ENCODE assay signal across 2 cellular contexts in genomic region chr18:13137939-13138821, GRCh38.
TF ChIP-seq lines count a peak whose summit lies in the region.

No MANE protein-coding gene starts in this region.

TF ChIP-seq in GM12878, 131 proteins besides CTCF, POLR2A, EP300 and RAD21 (continued from another document and continues in another):
- no peak for TF ChIP-seq CEBPZ (IDR thresholded peaks at IDR 0.05; ENCODE audit: low read depth, low read length)
- no peak for TF ChIP-seq PAX8 (IDR thresholded peaks at IDR 0.05)
- TF ChIP-seq BMI1 (IDR thresholded peaks at IDR 0.05; ENCODE audit: borderline replicate concordance) = no peak
- TF ChIP-seq ZNF207 (IDR thresholded peaks at IDR 0.05; ENCODE audit: borderline replicate concordance) = no peak
- TF ChIP-seq BCL11A (IDR thresholded peaks at IDR 0.05; ENCODE audit: low read depth, low read length) = no peak
- 0 out of 2 replicates have a peak, but pooled peaks have one; percentile 21 for TF ChIP-seq MAX (IDR thresholded peaks at IDR 0.05; ENCODE audit: low read depth, low read length)
- TF ChIP-seq NFYA (IDR thresholded peaks at IDR 0.05; ENCODE audit: borderline replicate concordance, low read depth, low read length) = no peak
- TF ChIP-seq BACH1 (IDR thresholded peaks at IDR 0.05; ENCODE audit: borderline replicate concordance) = no peak
- TF ChIP-seq SIN3A (IDR thresholded peaks at IDR 0.05; ENCODE audit: low read depth, low read length) = no peak
- no peak for TF ChIP-seq SREBF1 (IDR thresholded peaks at IDR 0.05; ENCODE audit: low read length)
- TF ChIP-seq IRF3 (IDR thresholded peaks at IDR 0.05) = no peak
- TF ChIP-seq USF1 (IDR thresholded peaks at IDR 0.05; ENCODE audit: borderline replicate concordance, extremely low read length, insufficient read depth, low read depth, low read length) = no peak
- TF ChIP-seq ZBTB40 (IDR thresholded peaks at IDR 0.05; ENCODE audit: borderline replicate concordance) = no peak; the same call in 1 of the 2 replicates
- no peak for TF ChIP-seq CBX5 (IDR thresholded peaks at IDR 0.05; ENCODE audit: low read depth)
- TF ChIP-seq FOXK2 (IDR thresholded peaks at IDR 0.05) = no peak
- no peak for TF ChIP-seq CBX3 (IDR thresholded peaks at IDR 0.05; ENCODE audit: borderline replicate concordance, low read depth)
- TF ChIP-seq NFIC (IDR thresholded peaks at IDR 0.05; ENCODE audit: low read depth, low read length) = no peak

TF ChIP-seq in HepG2, 621 proteins besides CTCF, POLR2A, EP300 and RAD21 (continued from another document and continues in another):
- TF ChIP-seq ZNF407 (CRISPR knock-in tag; IDR thresholded peaks at IDR 0.05; ENCODE audit: not compliant biosample characterization) (no peak), TEF (CRISPR knock-in tag; IDR thresholded peaks at IDR 0.05) (peak; percentile 98), TCF7 (IDR thresholded peaks at IDR 0.05; ENCODE audit: low read depth) (no peak), ZNF800 (CRISPR knock-in tag; IDR thresholded peaks at IDR 0.05) (no peak), ZNF276 (CRISPR knock-in tag; IDR thresholded peaks at IDR 0.05; ENCODE audit: low read depth) (no peak), MNT (IDR thresholded peaks at IDR 0.05) (peak; percentile 43; the same call in 1 of the 2 replicates), SUZ12 (IDR thresholded peaks at IDR 0.05; ENCODE audit: low read depth, low read length) (no peak), CENPX (CRISPR knock-in tag; IDR thresholded peaks at IDR 0.05) (no peak), TFE3 (CRISPR knock-in tag; IDR thresholded peaks at IDR 0.05) (no peak; the same call in 1 of the 2 replicates), SRSF1 (optimal IDR thresholded peaks at IDR 0.05; ENCODE audit: low read depth, low read length) (no peak), TRIM24 (CRISPR knock-in tag; IDR thresholded peaks at IDR 0.05) (no peak), ZNF280B (CRISPR knock-in tag; IDR thresholded peaks at IDR 0.05; ENCODE audit: borderline replicate concordance) (no peak; the same call in 1 of the 2 replicates), GZF1 (CRISPR knock-in tag; IDR thresholded peaks at IDR 0.05) (no peak), XBP1 (CRISPR knock-in tag; IDR thresholded peaks at IDR 0.05) (no peak), ZGPAT (CRISPR knock-in tag; IDR thresholded peaks at IDR 0.05) (peak; percentile 62), ZUFSP (CRISPR knock-in tag; IDR thresholded peaks at IDR 0.05; ENCODE audit: borderline replicate concordance) (no peak), IRF2 (CRISPR knock-in tag; IDR thresholded peaks at IDR 0.05) (peak; percentile 96; the same call in 1 of the 2 replicates), ZNF18 (CRISPR knock-in tag; IDR thresholded peaks at IDR 0.05; ENCODE audit: insufficient replicate concordance) (no peak)
